Comparison of ENCODE assay signal across 15 cellular contexts in genomic region chr20:19789009-19789408, GRCh38. TPM values are rescaled to one million over a fixed set of nuclear protein-coding genes. Genes with fewer than 3 reads are reported as not detected.
DNase-seq lines count a peak whose midpoint lies in the region; ATAC-seq, FAIRE-seq and TF ChIP-seq lines count a peak whose summit lies in the region.
"Had no signal": no experiment of that assay in that cellular context is flagged by ENCODE, and none has a peak within 500 bp of the region (broad histone marks: within the 10 kb centered on the region; RNA-seq: fewer than 3 reads in every experiment).

No MANE protein-coding gene starts in this region.

- no CpG with 5 or more reads among the region's 5 CpGs for WGBS in mesendoderm (ENCODE audit: extremely low coverage, insufficient coverage, low lambda C conversion rate)
- WGBS in lower leg skin, 2 donors, result 91 to 96% methylated on average over 5 of the region's 5 CpGs

- H3K36me3 ChIP-seq in Caco-2 (ENCODE audit: control insufficient read depth, insufficient read depth, low read length) (no peaks in the 10 kb centered on the region), HCT116 (ENCODE audit: control insufficient read depth in 1 of 2, insufficient read depth in 2 of 2, low read length in 2 of 2) (no peaks in the 10 kb centered on the region), astrocyte (ENCODE audit: insufficient read depth, low read length) (no peaks in the 10 kb centered on the region), mesendoderm (ENCODE audit: control insufficient read depth, insufficient read depth, low read length) (no peaks in the 10 kb centered on the region)

- H3K9me3 ChIP-seq in Caco-2 (peaks cover 14% of the 10 kb centered on the region), HCT116 (ENCODE audit: control insufficient read depth in 1 of 2, insufficient read depth in 1 of 2, low read depth in 1 of 2, low read length in 2 of 2) (no peaks in the 10 kb centered on the region), astrocyte (ENCODE audit: insufficient read depth, low read depth, low read length) (no peaks in the 10 kb centered on the region)

- H3K9me3 Mint-ChIP-seq in Caco-2 (ENCODE audit: unreplicated experiment) (peaks cover 22% of the 10 kb centered on the region), astrocyte (ENCODE audit: unreplicated experiment) (no peaks in the 10 kb centered on the region)

- no peak overlapping the region for H3K23ac ChIP-seq in mesendoderm (ENCODE audit: low read length)

- no peak overlapping the region for H4K8ac ChIP-seq in mesendoderm (ENCODE audit: low read depth, low read length)

- H3K79me2 ChIP-seq in HCT116 (ENCODE audit: insufficient read depth, low read length) (no peaks in the 10 kb centered on the region), astrocyte (ENCODE audit: insufficient read depth, low read length) (no peaks in the 10 kb centered on the region), mesendoderm (ENCODE audit: control insufficient read depth, insufficient read depth, low read length) (no peaks in the 10 kb centered on the region)

- H2BK15ac ChIP-seq in mesendoderm (replicated peaks; ENCODE audit: low read depth), result no peak overlapping the region

- H3K4me3 Mint-ChIP-seq in Caco-2 (ENCODE audit: unreplicated experiment) (no peak overlapping the region), astrocyte (ENCODE audit: unreplicated experiment) (no peak overlapping the region)
- H3K4me3 Mint-ChIP-seq: CD8-positive, alpha-beta memory T cell had no signal

- no peak for TF ChIP-seq POLR2A in HCT116 (IDR thresholded peaks at IDR 0.05; ENCODE audit: borderline replicate concordance, extremely low read depth, insufficient read depth, insufficient read length)
- TF ChIP-seq POLR2A in lower leg skin (IDR thresholded peaks at IDR 0.05), result no peak

- BruUV-seq in Caco-2 (replicated peaks; lab: Mats Ljungman, UMichigan) (no TSS peak), HCT116 (replicated peaks; lab: Mats Ljungman, UMichigan) (no TSS peak)

- no peak overlapping the region for H3K56ac ChIP-seq in mesendoderm (ENCODE audit: low read length)

- H2AFZ ChIP-seq in HCT116 (ENCODE audit: low read depth, low read length, poor library complexity, severe bottlenecking), result no peak overlapping the region
- H2AFZ ChIP-seq in astrocyte (ENCODE audit: low read depth, low read length), result no peak overlapping the region

- FAIRE-seq in astrocyte (lab: Jason Lieb, UNC), result no peak
- FAIRE-seq: H54, RCC 7860 had no signal

- no peaks in the 10 kb centered on the region for H3K9me2 ChIP-seq in HCT116 (ENCODE audit: insufficient read depth)

- RAD21 ChIA-PET in HCT116 (lab: Charles Lee; ENCODE audit: low non-redundant PET in 1 of 2, low total read pairs in 2 of 2, uncharacterized antibody in 2 of 2, unreplicated experiment in 2 of 2), result no interaction called here

- H2BK5ac ChIP-seq in mesendoderm (ENCODE audit: low read length), result no peak overlapping the region

- H3K27me3 Mint-ChIP-seq in Caco-2 (ENCODE audit: insufficient read depth, unreplicated experiment), result no peaks in the 10 kb centered on the region
- no peaks in the 10 kb centered on the region for H3K27me3 Mint-ChIP-seq in astrocyte (ENCODE audit: low read depth, unreplicated experiment)

- TF ChIP-seq CTCF in Caco-2 (IDR thresholded peaks at IDR 0.05; ENCODE audit: insufficient read depth in 1 of 2, low read depth in 1 of 2, low read length in 1 of 2, severe bottlenecking in 1 of 2, unreplicated experiment in 1 of 2) (no peak), HCT116 (IDR thresholded peaks at IDR 0.05 in 2 of 3, conservative IDR thresholded peaks at IDR 0.05 in 1 of 3; ENCODE audit: borderline replicate concordance in 1 of 3, insufficient read depth in 1 of 3, low read depth in 2 of 3, low read length in 2 of 3) (peak in 1 of 3 experiments; percentile 4; a peak in 1 of 6 replicates), astrocyte (IDR thresholded peaks at IDR 0.05; ENCODE audit: insufficient read depth, low read depth, low read length) (no peak), lower leg skin (IDR thresholded peaks at IDR 0.05) (no peak)

- no peak overlapping the region for H3K4ac ChIP-seq in mesendoderm (ENCODE audit: low read depth, low read length)

- H3K36me3 Mint-ChIP-seq in Caco-2 (ENCODE audit: insufficient read depth, unreplicated experiment) (no peaks in the 10 kb centered on the region), astrocyte (ENCODE audit: low read depth, unreplicated experiment) (peaks cover 2% of the 10 kb centered on the region)
- H3K36me3 Mint-ChIP-seq: CD8-positive, alpha-beta memory T cell had no signal

- H3K4me3 ChIP-seq in Caco-2 (ENCODE audit: low read depth, low read length) (no peak overlapping the region), HCT116 (replicated peaks in 1 of 2; ENCODE audit: low read depth in 1 of 2, low read length in 2 of 2) (no peak overlapping the region), astrocyte (ENCODE audit: insufficient read depth, low read depth, low read length) (no peak overlapping the region), mesendoderm (ENCODE audit: low read length) (no peak overlapping the region), lower leg skin (ENCODE audit: low read depth, poor library complexity, severe bottlenecking) (no peak overlapping the region)

- TF ChIP-seq RAD21 in HCT116 (IDR thresholded peaks at IDR 0.05; ENCODE audit: low read depth), result peak; percentile 16; the same call in 1 of the 2 replicates

- H4K20me1 ChIP-seq in HCT116 (ENCODE audit: insufficient read depth) (no peaks in the 10 kb centered on the region), astrocyte (ENCODE audit: insufficient read depth, low read length) (no peaks in the 10 kb centered on the region)

- H2BK120ac ChIP-seq in mesendoderm (ENCODE audit: low read depth, low read length), result no peak overlapping the region

- H3K79me1 ChIP-seq in mesendoderm (ENCODE audit: low read length), result no peaks in the 10 kb centered on the region

- POLR2A ChIA-PET in Caco-2 (lab: Charles Lee) (no interaction called here), HCT116 (lab: Charles Lee) (no interaction called here)

- H3K4me1 ChIP-seq in Caco-2, result peaks cover 25% of the 10 kb centered on the region
- H3K4me1 ChIP-seq in HCT116 (ENCODE audit: control insufficient read depth in 1 of 2, insufficient read depth in 2 of 2, low read length in 2 of 2), result peaks cover 8 to 15% of the 10 kb centered on the region in 2 experiments
- H3K4me1 ChIP-seq in astrocyte (ENCODE audit: insufficient read depth, low read length), result peaks cover 29% of the 10 kb centered on the region
- H3K4me1 ChIP-seq in mesendoderm (ENCODE audit: control insufficient read depth, low read depth, low read length), result no peaks in the 10 kb centered on the region

- H3K27me3 ChIP-seq in Caco-2 (replicated peaks; ENCODE audit: control insufficient read depth, insufficient read depth, low read length), result no peaks in the 10 kb centered on the region
- H3K27me3 ChIP-seq in HCT116 (ENCODE audit: insufficient read depth, low read length), result no peaks in the 10 kb centered on the region
- no peaks in the 10 kb centered on the region for H3K27me3 ChIP-seq in astrocyte (ENCODE audit: insufficient read depth, low read length)
- no peaks in the 10 kb centered on the region for H3K27me3 ChIP-seq in mesendoderm (ENCODE audit: insufficient read depth, low read length, poor library complexity)

- H3K18ac ChIP-seq in mesendoderm (ENCODE audit: low read length), result no peak overlapping the region

- no peak overlapping the region for H3K4me2 ChIP-seq in HCT116 (ENCODE audit: low read length)
- H3K4me2 ChIP-seq in astrocyte (ENCODE audit: low read length), result no peak overlapping the region
- no peak overlapping the region for H3K4me2 ChIP-seq in mesendoderm (ENCODE audit: low read length)

- ATAC-seq in HCT116, result no peak
- ATAC-seq in HG03139 (IDR thresholded peaks at IDR 0.05; ENCODE audit: unreplicated experiment), result no peak
- ATAC-seq: SK-N-SH treated with all-trans-retinoic acid at 6 μM for 48 hours had no signal

- H3K9ac ChIP-seq in HCT116 (ENCODE audit: low read length), result no peak overlapping the region
- no peak overlapping the region for H3K9ac ChIP-seq in astrocyte (ENCODE audit: low read length)
- H3K9ac ChIP-seq in mesendoderm (ENCODE audit: low read length), result no peak overlapping the region

- no peak overlapping the region for H2AK5ac ChIP-seq in mesendoderm (ENCODE audit: low read length)

- H3K27ac Mint-ChIP-seq in Caco-2 (ENCODE audit: unreplicated experiment) (peak overlapping the region; percentile 31), astrocyte (ENCODE audit: unreplicated experiment) (peak overlapping the region; percentile 86)
- H3K27ac Mint-ChIP-seq: CD8-positive, alpha-beta memory T cell had no signal

- H3K27ac ChIP-seq in HCT116 (ENCODE audit: low read depth, low read length), result no peak overlapping the region
- no peak overlapping the region for H3K27ac ChIP-seq in astrocyte (ENCODE audit: low read depth, low read length)
- no peak overlapping the region for H3K27ac ChIP-seq in mesendoderm (ENCODE audit: low read depth, low read length)

- no peak overlapping the region for H4K5ac ChIP-seq in mesendoderm (ENCODE audit: low read length)

- intact Hi-C loops in Caco-2 (cut with micrococcal nuclease; ENCODE audit: unreplicated experiment), result loop anchor here (5.0 kb wide), 1 partner anchor 228 kb away; the partner anchor contains the start of gene NAA20
- intact Hi-C loops in HCT116 (cut with micrococcal nuclease), result loop anchor here (5.0 to 10.0 kb wide), 4 partner anchors 96 to 776 kb away; partner anchors contain the start of gene NAA20
- intact Hi-C loops in lower leg skin (cut with DNase I; ENCODE audit: low total_unique reads), result loop anchor here (10.0 kb wide), 2 partner anchors 94 to 206 kb away; no protein-coding TSS in a partner anchor

- H3K4me1 Mint-ChIP-seq in Caco-2 (ENCODE audit: low read depth, unreplicated experiment) (peaks cover 13% of the 10 kb centered on the region), astrocyte (ENCODE audit: low read depth, unreplicated experiment) (peaks cover 46% of the 10 kb centered on the region)

- DNase-seq in Caco-2 (no peak), HCT116 (ENCODE audit: low read depth, low spot score) (no peak), astrocyte (ENCODE audit: low read depth) (no peak), mesendoderm (peak; percentile 25), iPS-NIHi11 (ENCODE audit: low spot score) (no peak), lower leg skin (ENCODE audit: low spot score in 2 of 2) (no peak)
- DNase-seq: CD8-positive, alpha-beta memory T cell; NCI-H1930; NCI-H510A; Right ventricle myocardium superior; T-helper 1 cell had no signal

- CTCF ChIA-PET in Caco-2 (lab: Charles Lee) (no interaction called here), HCT116 (lab: Charles Lee) (no interaction called here)

TF ChIP-seq in HCT116, 20 proteins besides CTCF, POLR2A, EP300 and RAD21 (continues in another document):
- no peak for TF ChIP-seq ATF3 (IDR thresholded peaks at IDR 0.05)
- no peak for TF ChIP-seq SP1 (IDR thresholded peaks at IDR 0.05; ENCODE audit: low read depth)
- TF ChIP-seq SIN3A (IDR thresholded peaks at IDR 0.05; ENCODE audit: low read depth), result no peak

RNA-seq across cellular contexts. Expression of gene RIN2, which starts 31.0 kb away (rescaled TPM):
- total RNA-seq in Caco-2 (2022) (35.2 and 36.7 TPM in 2 replicates), HCT116 (2021; ENCODE audit: unreplicated experiment) (1.5 TPM), astrocyte (21.2 and 22.8 TPM in 2 replicates), lower leg skin (10 to 100 TPM; 60.9 to 88.3 (median 83.2) TPM)
- 0.37 and 0.53 TPM in 2 replicates for polyA plus RNA-seq in HCT116 (2012)
- 0.65 TPM for polyA plus RNA-seq in mesendoderm (2013, experiment 1 of 2)
- polyA plus RNA-seq in mesendoderm (2013, experiment 2 of 2), result 0.53 TPM
- polyA plus RNA-seq: CD8-positive, alpha-beta memory T cell had no signal
